In genomic region chr14:51963164-51963733, GRCh38 we compare ENCODE assay signal across 9 cellular contexts. TPM values are rescaled to one million over a fixed set of nuclear protein-coding genes. Genes with fewer than 3 reads are reported as not detected.
DNase-seq lines count a peak whose midpoint lies in the region; ATAC-seq and TF ChIP-seq lines count a peak whose summit lies in the region.
"Had no signal": no experiment of that assay in that cellular context is flagged by ENCODE, and none has a peak within 500 bp of the region (broad histone marks: within the 10 kb centered on the region; RNA-seq: fewer than 3 reads in every experiment).

No MANE protein-coding gene starts in this region.

- CTCF ChIA-PET in activated CD8-positive, alpha-beta T cell treated with anti-CD3 and anti-CD28 coated beads for 36 hours (lab: Charles Lee), result interaction anchor here (0.8 to 2.6 kb wide), 5 partner anchors 9 to 41 kb away, joined by 3 to 15 read pairs (median 3); no protein-coding TSS in a partner anchor

- peak; percentile 1 for DNase-seq in G401 (ENCODE audit: low spot score)
- DNase-seq in activated CD8-positive, alpha-beta T cell treated with anti-CD3 and anti-CD28 coated beads for 36 hours, result no peak
- DNase-seq in fibroblast of villous mesenchyme (ENCODE audit: low read depth), result peak; percentile 63
- DNase-seq in sigmoid colon, result no peak
- DNase-seq in islet precursor cell, result no peak
- no peak for DNase-seq in effector memory CD4-positive, alpha-beta T cell

- no peak for ATAC-seq in activated CD8-positive, alpha-beta T cell treated with anti-CD3 and anti-CD28 coated beads for 36 hours
- ATAC-seq in HG02623 (IDR thresholded peaks at IDR 0.05; ENCODE audit: unreplicated experiment), result no peak
- ATAC-seq: HepG2 had no signal

- TF ChIP-seq CTCF in activated CD8-positive, alpha-beta T cell treated with anti-CD3 and anti-CD28 coated beads for 36 hours (IDR thresholded peaks at IDR 0.05), result no peak
- no peak for TF ChIP-seq CTCF in fibroblast of villous mesenchyme (IDR thresholded peaks at IDR 0.05; ENCODE audit: insufficient read depth, low read depth, low read length)
- TF ChIP-seq CTCF in sigmoid colon (IDR thresholded peaks at IDR 0.05), result no peak

- H3K4me1 Mint-ChIP-seq in activated CD8-positive, alpha-beta T cell treated with anti-CD3 and anti-CD28 coated beads for 36 hours (ENCODE audit: low read depth), result peaks cover 45% of the 10 kb centered on the region

- H3K4me3 Mint-ChIP-seq in activated CD8-positive, alpha-beta T cell treated with anti-CD3 and anti-CD28 coated beads for 36 hours, result peak overlapping the region; percentile 11

- peaks cover 0 to 5% (median 0%) of the 10 kb centered on the region in 4 donors for H3K36me3 ChIP-seq in sigmoid colon
- H3K36me3 ChIP-seq in effector memory CD4-positive, alpha-beta T cell (ENCODE audit: control insufficient read depth, insufficient read depth, low read length), result peaks cover 22% of the 10 kb centered on the region
- H3K36me3 ChIP-seq: right atrium auricular region had no signal

- H3K36me3 Mint-ChIP-seq in activated CD8-positive, alpha-beta T cell treated with anti-CD3 and anti-CD28 coated beads for 36 hours (ENCODE audit: low read depth), result peaks cover 60% of the 10 kb centered on the region

- H3K9me3 Mint-ChIP-seq in activated CD8-positive, alpha-beta T cell treated with anti-CD3 and anti-CD28 coated beads for 36 hours, result peaks cover 20% of the 10 kb centered on the region

- peak overlapping the region; percentile 44 for H3K4me3 ChIP-seq in fibroblast of villous mesenchyme (ENCODE audit: low read depth, low read length)
- peak overlapping the region in 3 of 4 donors; percentile 3 to 20 (median 16) for H3K4me3 ChIP-seq in sigmoid colon
- H3K4me3 ChIP-seq in effector memory CD4-positive, alpha-beta T cell (ENCODE audit: insufficient read depth, low read depth, low read length, poor library complexity, severe bottlenecking), result no peak overlapping the region

- peaks cover 0 to 6% (median 0%) of the 10 kb centered on the region in 4 donors for H3K9me3 ChIP-seq in sigmoid colon
- no peaks in the 10 kb centered on the region for H3K9me3 ChIP-seq in effector memory CD4-positive, alpha-beta T cell (ENCODE audit: control insufficient read depth, low read length)

- H3K27me3 Mint-ChIP-seq in activated CD8-positive, alpha-beta T cell treated with anti-CD3 and anti-CD28 coated beads for 36 hours, result no peaks in the 10 kb centered on the region

- POLR2A ChIA-PET in activated CD8-positive, alpha-beta T cell treated with anti-CD3 and anti-CD28 coated beads for 36 hours (lab: Charles Lee), result no interaction called here

- H3K4me1 ChIP-seq in sigmoid colon, result peaks cover 0 to 19% (median 3%) of the 10 kb centered on the region in 4 donors
- no peaks in the 10 kb centered on the region for H3K4me1 ChIP-seq in effector memory CD4-positive, alpha-beta T cell (ENCODE audit: control insufficient read depth, insufficient read depth, low read length, poor library complexity, severe bottlenecking)
- H3K4me1 ChIP-seq: right atrium auricular region had no signal

- 28 to 29% methylated on average over 5 of the region's 5 CpGs for WGBS in sigmoid colon, 2 donors

- TF ChIP-seq POLR2A in sigmoid colon (IDR thresholded peaks at IDR 0.05), result no peak

- peak overlapping the region in 3 of 4 donors; percentile 12 to 47 (median 35) for H3K27ac ChIP-seq in sigmoid colon
- no peak overlapping the region for H3K27ac ChIP-seq in effector memory CD4-positive, alpha-beta T cell (ENCODE audit: insufficient read depth, low read length, poor library complexity, severe bottlenecking)
- H3K27ac ChIP-seq: right atrium auricular region had no signal

- in situ Hi-C loops in G401 (cut with HindIII; ENCODE audit: low sequenced_read_pairs), result no loop called here

- H3K27me3 ChIP-seq in sigmoid colon, result no peaks in the 10 kb centered on the region
- H3K27me3 ChIP-seq in effector memory CD4-positive, alpha-beta T cell (replicated peaks; ENCODE audit: control insufficient read depth, insufficient read depth, low read length, poor library complexity, severe bottlenecking), result no peaks in the 10 kb centered on the region
- H3K27me3 ChIP-seq: right atrium auricular region had no signal

- H3K27ac Mint-ChIP-seq in activated CD8-positive, alpha-beta T cell treated with anti-CD3 and anti-CD28 coated beads for 36 hours, result peak overlapping the region; percentile 62

- TF ChIP-seq EP300 in sigmoid colon (IDR thresholded peaks at IDR 0.05), result no peak

- intact Hi-C loops in activated CD8-positive, alpha-beta T cell treated with anti-CD3 and anti-CD28 coated beads for 36 hours (cut with micrococcal nuclease), result no loop called here
- intact Hi-C loops in sigmoid colon (cut with DNase I), result loop anchor here (5.0 kb wide), 1 partner anchor 101 kb away; the partner anchor contains the start of gene GNG2

RNA-seq across cellular contexts. Expression of gene RTRAF, which starts 26.1 kb away (rescaled TPM):
- 98.2 and 166 TPM in 2 replicates for total RNA-seq in G401 (2014; rRNA removed; shearing (Covaris generic))
- total RNA-seq in activated CD8-positive, alpha-beta T cell treated with anti-CD3 and anti-CD28 coated beads for 36 hours, result 100 to 1,000 TPM; 230 to 235 TPM
- total RNA-seq in fibroblast of villous mesenchyme, result 49.3 and 64.3 TPM in 2 replicates
- total RNA-seq in sigmoid colon, result 10 to 100 TPM; 33.5 to 76.0 (median 53.7) TPM
- polyA plus RNA-seq in sigmoid colon, result 100 to 1,000 TPM; 108 to 152 (median 141) TPM

Comparison
In these comparisons a context has a peak if more than half of its experiments do, and no peak if none do; other contexts are left out.
1. DNase-seq: peak in G401 (single experiment) and fibroblast of villous mesenchyme (single experiment); none in activated CD8-positive, alpha-beta T cell treated with anti-CD3 and anti-CD28 coated beads for 36 hours (single experiment), sigmoid colon (single experiment), islet precursor cell (single experiment) and effector memory CD4-positive, alpha-beta T cell (0 of 3).